In genomic region chr16:15044286-15044685, GRCh38 we compare ENCODE assay signal across 1 cellular context.
TF ChIP-seq lines count a peak whose summit lies in the region.

No MANE protein-coding gene starts in this region.

TF ChIP-seq in liver, 16 proteins besides CTCF, POLR2A, EP300 and RAD21 (continued from another document):
- no peak for TF ChIP-seq ZBTB33 (IDR thresholded peaks at IDR 0.05)
- no peak for TF ChIP-seq SP1 (IDR thresholded peaks at IDR 0.05)
- no peak for TF ChIP-seq FOXA1 (IDR thresholded peaks at IDR 0.05)
- TF ChIP-seq REST (IDR thresholded peaks at IDR 0.05): no peak
- TF ChIP-seq MAX (IDR thresholded peaks at IDR 0.05): no peak
- TF ChIP-seq HNF4G (IDR thresholded peaks at IDR 0.05): no peak
